8 cellular contexts compared by ENCODE assay signal in genomic region chr14:77640751-77641150, GRCh38. TPM values are rescaled to one million over a fixed set of nuclear protein-coding genes. Genes with fewer than 3 reads are reported as not detected.
A peak's percentile ranks its signal among the peaks of the same experiment; 100 is the strongest.
DNase-seq lines count a peak whose midpoint lies in the region; ATAC-seq and TF ChIP-seq lines count a peak whose summit lies in the region.
"Not testable (repeated sequence)": the region's sequence is repeated elsewhere in the genome, so short reads cannot be mapped to it uniquely, and the experiment has no call there.

No MANE protein-coding gene starts in this region.

- H3K36me3 Mint-ChIP-seq in HFFc6 (ENCODE audit: low read depth); activated B cell treated with CpG ODN at 0.5 μM for 24 hours (ENCODE audit: low read depth); naive thymus-derived CD8-positive, alpha-beta T cell: not testable (repeated sequence)

- not testable (repeated sequence) for H3K27me3 Mint-ChIP-seq in HFFc6 (ENCODE audit: insufficient read depth); activated B cell treated with CpG ODN at 0.5 μM for 24 hours; naive thymus-derived CD8-positive, alpha-beta T cell

- H3F3A ChIP-seq in OCI-LY1 (ENCODE audit: insufficient read depth, low read length): not testable (repeated sequence)

- not testable (repeated sequence) for TF ChIP-seq CTCF in HFFc6 (IDR thresholded peaks at IDR 0.05); OCI-LY1 (IDR thresholded peaks at IDR 0.05; ENCODE audit: low read length); activated B cell treated with CpG ODN at 0.5 μM for 24 hours (IDR thresholded peaks at IDR 0.05); colonic mucosa (IDR thresholded peaks at IDR 0.05); left ventricle myocardium inferior (IDR thresholded peaks at IDR 0.05; ENCODE audit: borderline replicate concordance)

- intact Hi-C loops in activated B cell treated with CpG ODN at 0.5 μM for 24 hours (cut with micrococcal nuclease): loop anchor here (1.0 kb wide), 1 partner anchor 160 kb away; the partner anchor contains the start of gene ADCK1
- intact Hi-C loops in colonic mucosa (cut with DNase I); left ventricle myocardium inferior (cut with micrococcal nuclease): not testable (repeated sequence)

- CTCF ChIA-PET in activated B cell treated with CpG ODN at 0.5 μM for 24 hours (lab: Charles Lee): interaction anchor here (0.6 to 1.0 kb wide), 2 partner anchors 23 to 94 kb away, joined by 3 read pairs; no protein-coding TSS in a partner anchor

- not testable (repeated sequence) for H3K9me3 Mint-ChIP-seq in HFFc6; activated B cell treated with CpG ODN at 0.5 μM for 24 hours; naive thymus-derived CD8-positive, alpha-beta T cell

- H3K4me1 Mint-ChIP-seq in HFFc6 (ENCODE audit: low read depth) (peaks cover 45% of the 10 kb centered on the region), activated B cell treated with CpG ODN at 0.5 μM for 24 hours (peaks cover 16% of the 10 kb centered on the region)
- H3K4me1 Mint-ChIP-seq in naive thymus-derived CD8-positive, alpha-beta T cell: peaks cover 3 to 20% (median 17%) of the 10 kb centered on the region in 4 donors

- not testable (repeated sequence) for H4K20me1 ChIP-seq in OCI-LY1 (ENCODE audit: insufficient read depth, low read length)

- not testable (repeated sequence) for H2AFZ ChIP-seq in OCI-LY1 (ENCODE audit: low read length)

- peaks cover 16% of the 10 kb centered on the region for H3K4me1 ChIP-seq in OCI-LY1 (ENCODE audit: insufficient read depth, low read length, severe bottlenecking)
- H3K4me1 ChIP-seq in colonic mucosa: not testable (repeated sequence)
- peaks cover 18% of the 10 kb centered on the region for H3K4me1 ChIP-seq in left ventricle myocardium inferior
- peaks cover 0 to 29% (median 15%) of the 10 kb centered on the region in 5 donors for H3K4me1 ChIP-seq in subcutaneous abdominal adipose tissue (ENCODE audit: control insufficient read depth in 5 of 5, insufficient read depth in 5 of 5, low read length in 5 of 5)

- not testable (repeated sequence) for H3K36me3 ChIP-seq in OCI-LY1 (ENCODE audit: insufficient read depth, low read length); colonic mucosa; left ventricle myocardium inferior; subcutaneous abdominal adipose tissue (ENCODE audit: control insufficient read depth in 5 of 5, insufficient read depth in 5 of 5, low read length in 5 of 5)

- H3K27me3 ChIP-seq in OCI-LY1 (ENCODE audit: insufficient read depth, low read length); colonic mucosa; left ventricle myocardium inferior (ENCODE audit: low read depth); subcutaneous abdominal adipose tissue (ENCODE audit: control insufficient read depth in 5 of 5, insufficient read depth in 4 of 5, low read length in 5 of 5): not testable (repeated sequence)

- H3K4me3 ChIP-seq in OCI-LY1 (ENCODE audit: low read depth, low read length, poor library complexity, severe bottlenecking); colonic mucosa; left ventricle myocardium inferior: not testable (repeated sequence)
- H3K4me3 ChIP-seq in subcutaneous abdominal adipose tissue (ENCODE audit: low read depth in 1 of 5, low read length in 5 of 5): peak overlapping the region in 3 of 5 donors; percentile 64 to 75 (median 73)

- peak; percentile 35 for DNase-seq in A172 (ENCODE audit: low spot score)
- DNase-seq in HFFc6; activated B cell treated with CpG ODN at 0.5 μM for 24 hours; colonic mucosa; left ventricle myocardium inferior; naive thymus-derived CD8-positive, alpha-beta T cell: not testable (repeated sequence)

- H3K9me3 ChIP-seq in OCI-LY1 (ENCODE audit: low read length); colonic mucosa; left ventricle myocardium inferior (replicated peaks); subcutaneous abdominal adipose tissue (ENCODE audit: control insufficient read depth in 5 of 5, low read length in 5 of 5): not testable (repeated sequence)

- H3K27ac Mint-ChIP-seq in HFFc6 (peak overlapping the region; percentile 84), activated B cell treated with CpG ODN at 0.5 μM for 24 hours (peak overlapping the region; percentile 93)
- peak overlapping the region in 4 of 10 donors; percentile 11 to 96 (median 88) for H3K27ac Mint-ChIP-seq in naive thymus-derived CD8-positive, alpha-beta T cell

- H3K4me3 Mint-ChIP-seq in HFFc6: peak overlapping the region; percentile 71; the same call in 1 of the 2 replicates
- H3K4me3 Mint-ChIP-seq in activated B cell treated with CpG ODN at 0.5 μM for 24 hours: peak overlapping the region; percentile 95
- H3K4me3 Mint-ChIP-seq in naive thymus-derived CD8-positive, alpha-beta T cell: peak overlapping the region in 8 of 10 donors; percentile 65 to 98 (median 92)

- H3K27ac ChIP-seq in OCI-LY1 (ENCODE audit: low read depth, low read length, poor library complexity, severe bottlenecking): not testable (repeated sequence)
- H3K27ac ChIP-seq in colonic mucosa (peak overlapping the region; percentile 67), left ventricle myocardium inferior (replicated peaks) (peak overlapping the region; percentile 87), subcutaneous abdominal adipose tissue (ENCODE audit: low read depth, low read length) (peak overlapping the region; percentile 89)

- not testable (repeated sequence) for ATAC-seq in activated B cell treated with CpG ODN at 0.5 μM for 24 hours (ENCODE audit: low read depth); naive thymus-derived CD8-positive, alpha-beta T cell

- H3K4me2 ChIP-seq in OCI-LY1 (ENCODE audit: low read length): peak overlapping the region; percentile 72

- POLR2A ChIA-PET in activated B cell treated with CpG ODN at 0.5 μM for 24 hours (lab: Charles Lee): interaction anchor here (1.0 kb wide), 1 partner anchor 33 kb away, joined by 3 read pairs; no protein-coding TSS in a partner anchor
- POLR2A ChIA-PET in naive thymus-derived CD8-positive, alpha-beta T cell (lab: Charles Lee): not testable (repeated sequence)

- not testable (repeated sequence) for H3K79me2 ChIP-seq in OCI-LY1 (ENCODE audit: insufficient read depth, low read length)

- not testable (repeated sequence) for H3K9ac ChIP-seq in OCI-LY1 (ENCODE audit: low read length); colonic mucosa (ENCODE audit: low read depth in 2 of 2, low read length in 2 of 2); subcutaneous abdominal adipose tissue (ENCODE audit: low read length in 5 of 5)

- H3K9me2 ChIP-seq in OCI-LY1 (ENCODE audit: low read depth, low read length): not testable (repeated sequence)

RNA-seq across cellular contexts. Expression of gene SPTLC2, which starts 24.3 kb away (rescaled TPM):
- total RNA-seq in A172 (2014; rRNA removed; shearing (Covaris generic)): 17.6 and 23.0 TPM in 2 replicates
- total RNA-seq in HFFc6 (2021; fragmentation: NEBNext Ultra II Directional; extraction: Animal tissue kit (Norgen Biotek cat#: 25700)): 10 to 100 TPM; 51.2 to 59.2 (median 52.3) TPM
- 34.1 and 43.8 TPM in 2 replicates for total RNA-seq in activated B cell treated with CpG ODN at 0.5 μM for 24 hours
- total RNA-seq in colonic mucosa: 10 to 100 TPM; 68.3 to 70.1 TPM
- total RNA-seq in left ventricle myocardium inferior: 11.5 TPM
- total RNA-seq in naive thymus-derived CD8-positive, alpha-beta T cell: 10 to 100 TPM; 22.6 to 26.0 TPM
- 10 to 100 TPM; 10.0 to 11.8 (median 11.2) TPM for polyA plus RNA-seq in naive thymus-derived CD8-positive, alpha-beta T cell
